24 cellular contexts compared by ENCODE assay signal in the genomic region with DNA sequence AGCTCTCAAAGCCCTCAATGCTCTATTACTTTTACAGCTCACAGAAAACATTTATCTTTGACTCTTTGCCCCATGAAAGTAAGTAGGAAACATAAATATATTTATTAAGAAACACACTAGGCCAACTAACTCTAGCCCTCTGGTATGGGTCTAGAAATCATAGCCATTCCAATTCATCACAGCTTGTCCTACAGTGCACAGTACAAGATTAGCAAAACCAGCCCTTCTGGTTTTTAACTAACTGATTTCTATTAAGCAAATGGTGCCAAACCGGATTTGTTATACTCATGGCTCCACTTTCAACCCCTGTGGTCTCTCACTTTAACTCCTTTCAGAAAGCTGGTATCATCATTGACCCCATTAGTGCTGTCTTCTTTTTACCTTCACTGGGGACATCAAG. TPM values are rescaled to one million over a fixed set of nuclear protein-coding genes. Genes with fewer than 3 reads are reported as not detected.
"Had no signal": no experiment of that assay in that cellular context is flagged by ENCODE, and none has a peak within 500 bp of the region (broad histone marks: within the 10 kb centered on the region; RNA-seq: fewer than 3 reads in every experiment).

No MANE protein-coding gene starts in this region.

- H3K36me3 ChIP-seq: left lung, spleen had no signal

- H3K4me1 ChIP-seq: body of pancreas had no signal

- H3K27me3 ChIP-seq: body of pancreas had no signal

- FAIRE-seq: frontal cortex, keratinocyte had no signal

- H3K4me3 ChIP-seq: body of pancreas, left lung, spleen had no signal

- ATAC-seq: activated CD4-positive, CD25-positive, alpha-beta regulatory T cell treated with anti-CD3 and anti-CD28 coated beads, Interleukin-2, amount 50 U/mL, for 24 hours; activated T-cell treated with anti-CD3 and anti-CD28 coated beads, Interleukin-2, amount 50 U/mL, for 72 hours; body of pancreas; left lung; stimulated activated naive B cell treated with anti-CD40 and anti-IgM and Interleukin-4, amounts not matched to agents 10 μg/mL and 1 μg/mL and 100 μg/mL, for 72 hours had no signal

- DNase-seq: activated CD4-positive, alpha-beta T cell treated with anti-CD3 and anti-CD28 coated beads, Interleukin-2, amount 50 U/mL, for 1 hour; activated CD8-positive, alpha-beta memory T cell treated with anti-CD3 and anti-CD28 coated beads, Interleukin-2, amount 50 U/mL, for 4 hours; activated gamma-delta T cell treated with Interleukin-2 at 50 U/mL for 16 hours; activated T-cell treated with anti-CD3 and anti-CD28 coated beads, Interleukin-2, amount 50 U/mL, for 72 hours; body of pancreas; endodermal cell; left lung; midbrain; occipital lobe; posterior cingulate gyrus; retina; spleen; stimulated activated CD4-positive, alpha-beta T cell treated with anti-CD3 and anti-CD28 coated beads, Interleukin-4, amount 100 ng/mL, for 4 hours; stimulated activated naive B cell treated with anti-CD40 and anti-IgM and Interleukin-4, amounts not matched to agents 10 μg/mL and 1 μg/mL and 100 μg/mL, for 72 hours; T-helper 1 cell; T1000 had no signal

- H3K4me3 Mint-ChIP-seq: activated T-cell treated with anti-CD3 and anti-CD28 coated beads, Interleukin-2, amount 50 U/mL, for 72 hours; endodermal cell; stimulated activated naive B cell treated with anti-CD40 and anti-IgM and Interleukin-4, amounts not matched to agents 10 μg/mL and 1 μg/mL and 100 μg/mL, for 72 hours had no signal

- H3K36me3 Mint-ChIP-seq: stimulated activated naive B cell treated with anti-CD40 and anti-IgM and Interleukin-4, amounts not matched to agents 10 μg/mL and 1 μg/mL and 100 μg/mL, for 72 hours had no signal

- H3K27ac ChIP-seq: body of pancreas, left lung, spleen had no signal

- H3K27me3 Mint-ChIP-seq: stimulated activated naive B cell treated with anti-CD40 and anti-IgM and Interleukin-4, amounts not matched to agents 10 μg/mL and 1 μg/mL and 100 μg/mL, for 72 hours had no signal

- H3K9me3 Mint-ChIP-seq: activated T-cell treated with anti-CD3 and anti-CD28 coated beads, Interleukin-2, amount 50 U/mL, for 72 hours; endodermal cell; stimulated activated naive B cell treated with anti-CD40 and anti-IgM and Interleukin-4, amounts not matched to agents 10 μg/mL and 1 μg/mL and 100 μg/mL, for 72 hours had no signal

- H3K9me3 ChIP-seq: body of pancreas, left lung, spleen had no signal

- H3K27ac Mint-ChIP-seq: endodermal cell; stimulated activated naive B cell treated with anti-CD40 and anti-IgM and Interleukin-4, amounts not matched to agents 10 μg/mL and 1 μg/mL and 100 μg/mL, for 72 hours had no signal

RNA-seq across cellular contexts. Expression of gene LRRC63, which starts 5.6 kb away (rescaled TPM):
- total RNA-seq: body of pancreas, cardiac septum, endodermal cell, epithelial cell of proximal tubule had no signal
- polyA plus RNA-seq: keratinocyte, neural cell, urinary bladder had no signal

RNA-seq across cellular contexts. Expression of gene LCP1, which starts 24.2 kb away (rescaled TPM):
- total RNA-seq: lung microvascular endothelial cell had no signal
